Comparison of ENCODE assay signal across 8 cellular contexts in genomic region chr1:6438047-6438525, GRCh38. TPM values are rescaled to one million over a fixed set of nuclear protein-coding genes. Genes with fewer than 3 reads are reported as not detected.
DNase-seq lines count a peak whose midpoint lies in the region; ATAC-seq and TF ChIP-seq lines count a peak whose summit lies in the region.

No MANE protein-coding gene starts in this region.

- peaks cover 9% of the 10 kb centered on the region for H3K4me1 Mint-ChIP-seq in CD4-positive, alpha-beta T cell (ENCODE audit: low read depth)
- H3K4me1 Mint-ChIP-seq in activated CD4-positive, alpha-beta memory T cell treated with anti-CD3 and anti-CD28 coated beads for 36 hours (ENCODE audit: low read depth) = peaks cover 6% of the 10 kb centered on the region
- peaks cover 17% of the 10 kb centered on the region for H3K4me1 Mint-ChIP-seq in stimulated activated effector memory CD8-positive, alpha-beta T cell treated with anti-CD3 and anti-CD28 coated beads, Interleukin-12 subunit alpha, Interleukin-12 subunit beta, amount 100 ng/mL, for 72 hours

- peak overlapping the region; percentile 65 for H3K4me3 Mint-ChIP-seq in CD4-positive, alpha-beta T cell
- H3K4me3 Mint-ChIP-seq in activated CD4-positive, alpha-beta memory T cell treated with anti-CD3 and anti-CD28 coated beads for 36 hours = no peak overlapping the region
- H3K4me3 Mint-ChIP-seq in stimulated activated effector memory CD8-positive, alpha-beta T cell treated with anti-CD3 and anti-CD28 coated beads, Interleukin-12 subunit alpha, Interleukin-12 subunit beta, amount 100 ng/mL, for 72 hours = no peak overlapping the region

- H3K4me1 ChIP-seq in HEK293 (ENCODE audit: control insufficient read depth, insufficient read depth, low read length) = no peaks in the 10 kb centered on the region

- no peak overlapping the region for H3K27ac ChIP-seq in CD4-positive, alpha-beta T cell (ENCODE audit: low read depth, low read length)
- no peak overlapping the region for H3K27ac ChIP-seq in HEK293 (ENCODE audit: extremely low read depth, low read depth, low read length)

- H3K27ac Mint-ChIP-seq in CD4-positive, alpha-beta T cell = no peak overlapping the region
- H3K27ac Mint-ChIP-seq in activated CD4-positive, alpha-beta memory T cell treated with anti-CD3 and anti-CD28 coated beads for 36 hours = no peak overlapping the region
- H3K27ac Mint-ChIP-seq in stimulated activated effector memory CD8-positive, alpha-beta T cell treated with anti-CD3 and anti-CD28 coated beads, Interleukin-12 subunit alpha, Interleukin-12 subunit beta, amount 100 ng/mL, for 72 hours = peak overlapping the region; percentile 37

- peak; percentile 65 for ATAC-seq in CD4-positive, alpha-beta T cell (ENCODE audit: poor library complexity)
- ATAC-seq in stimulated activated effector memory CD8-positive, alpha-beta T cell treated with anti-CD3 and anti-CD28 coated beads, Interleukin-12 subunit alpha, Interleukin-12 subunit beta, amount 100 ng/mL, for 72 hours = peak; percentile 59
- no peak for ATAC-seq in GM21526 (IDR thresholded peaks at IDR 0.05; ENCODE audit: low FRiP score, unreplicated experiment)

- H3K9me3 Mint-ChIP-seq in CD4-positive, alpha-beta T cell = no peaks in the 10 kb centered on the region
- H3K9me3 Mint-ChIP-seq in activated CD4-positive, alpha-beta memory T cell treated with anti-CD3 and anti-CD28 coated beads for 36 hours = no peaks in the 10 kb centered on the region
- no peaks in the 10 kb centered on the region for H3K9me3 Mint-ChIP-seq in stimulated activated effector memory CD8-positive, alpha-beta T cell treated with anti-CD3 and anti-CD28 coated beads, Interleukin-12 subunit alpha, Interleukin-12 subunit beta, amount 100 ng/mL, for 72 hours

- H3K9me3 ChIP-seq in CD4-positive, alpha-beta T cell (ENCODE audit: control insufficient read depth, low read length) = no peaks in the 10 kb centered on the region
- no peaks in the 10 kb centered on the region for H3K9me3 ChIP-seq in HEK293 (ENCODE audit: control insufficient read depth, insufficient read depth, low read depth, low read length)

- intact Hi-C loops in CD4-positive, alpha-beta T cell (cut with DNase I, micrococcal nuclease) = loop anchor here in 1 of 2 experiments (1.0 kb wide), 1 partner anchor 90 kb away; no protein-coding TSS in a partner anchor
- intact Hi-C loops in activated CD4-positive, alpha-beta memory T cell treated with anti-CD3 and anti-CD28 coated beads for 36 hours (cut with micrococcal nuclease) = loop anchor here (2.0 kb wide), 2 partner anchors 15 to 27 kb away; no protein-coding TSS in a partner anchor

- H3K27me3 Mint-ChIP-seq in CD4-positive, alpha-beta T cell = peaks cover 28% of the 10 kb centered on the region
- H3K27me3 Mint-ChIP-seq in activated CD4-positive, alpha-beta memory T cell treated with anti-CD3 and anti-CD28 coated beads for 36 hours = peaks cover 19% of the 10 kb centered on the region

- CTCF ChIA-PET in CD4-positive, alpha-beta T cell (lab: Charles Lee) = interaction anchor here (0.5 to 5.3 kb wide), 20 partner anchors 12 to 263 kb away, joined by 3 to 77 read pairs (median 4); partner anchors contain the start of genes DNAJC11, ESPN, HES2 and NOL9
- CTCF ChIA-PET in HEK293 (lab: Yijun Ruan, JAX) = interaction anchor here (0.6 to 8.7 kb wide), 34 partner anchors 10 to 239 kb away, joined by 3 to 117 read pairs (median 6); partner anchors contain the start of genes HES2 and HES3
- CTCF ChIA-PET in activated CD4-positive, alpha-beta memory T cell treated with anti-CD3 and anti-CD28 coated beads for 36 hours (lab: Charles Lee) = interaction anchor here (0.6 to 5.2 kb wide), 40 partner anchors 8 to 523 kb away, joined by 3 to 106 read pairs (median 4); partner anchors contain the start of genes HES2 and TNFRSF25

- POLR2A ChIA-PET in CD4-positive, alpha-beta T cell (lab: Charles Lee) = interaction anchor here (0.9 to 1.5 kb wide), 4 partner anchors 12 to 44 kb away, joined by 3 to 6 read pairs (median 4); partner anchors contain the start of gene ACOT7
- POLR2A ChIA-PET in HEK293 (lab: Yijun Ruan, JAX) = no interaction called here
- POLR2A ChIA-PET in activated CD4-positive, alpha-beta memory T cell treated with anti-CD3 and anti-CD28 coated beads for 36 hours (lab: Charles Lee) = interaction anchor here (1.1 to 1.4 kb wide), 2 partner anchors 11 to 22 kb away, joined by 4 to 5 read pairs; no protein-coding TSS in a partner anchor

- peak; percentile 97 for TF ChIP-seq CTCF in CD4-positive, alpha-beta T cell (IDR thresholded peaks at IDR 0.05)
- peak; percentile 77 for TF ChIP-seq CTCF in HEK293 (tag by site-specific recombination; IDR thresholded peaks at IDR 0.05)

- no peak overlapping the region for H3K4me3 ChIP-seq in HEK293 (ENCODE audit: low read depth, low read length)

- no peaks in the 10 kb centered on the region for H3K36me3 Mint-ChIP-seq in CD4-positive, alpha-beta T cell (ENCODE audit: low read depth)
- no peaks in the 10 kb centered on the region for H3K36me3 Mint-ChIP-seq in activated CD4-positive, alpha-beta memory T cell treated with anti-CD3 and anti-CD28 coated beads for 36 hours
- H3K36me3 Mint-ChIP-seq in stimulated activated effector memory CD8-positive, alpha-beta T cell treated with anti-CD3 and anti-CD28 coated beads, Interleukin-12 subunit alpha, Interleukin-12 subunit beta, amount 100 ng/mL, for 72 hours = no peaks in the 10 kb centered on the region

- H3K27me3 ChIP-seq in CD4-positive, alpha-beta T cell (ENCODE audit: control insufficient read depth, insufficient read depth, low read length) = peaks cover 11% of the 10 kb centered on the region

- peak; percentile 56 to 73 (median 65) for DNase-seq in CD4-positive, alpha-beta T cell
- DNase-seq in NCI-H526 treated with DMSO at 0.1 percent for 48 hours (lab: John Stamatoyannopoulos, UW) = peak; percentile 29
- peak; percentile 82 for DNase-seq in activated CD4-positive, alpha-beta memory T cell treated with anti-CD3 and anti-CD28 coated beads for 36 hours
- peak; percentile 66 for DNase-seq in effector CD8-positive, alpha-beta T cell (lab: John Stamatoyannopoulos, UW)
- peak; percentile 51 for DNase-seq in mucosa of gallbladder (ENCODE audit: low spot score)
- DNase-seq in stimulated activated effector memory CD8-positive, alpha-beta T cell treated with anti-CD3 and anti-CD28 coated beads, Interleukin-12 subunit alpha, Interleukin-12 subunit beta, amount 100 ng/mL, for 72 hours (ENCODE audit: low spot score in 2 of 2) = peak; percentile 67 to 86

- no peaks in the 10 kb centered on the region for H3K36me3 ChIP-seq in HEK293 (ENCODE audit: control insufficient read depth in 2 of 2, insufficient read depth in 1 of 2, low read length in 2 of 2)

TF ChIP-seq in HEK293, 187 proteins besides CTCF, POLR2A, EP300 and RAD21 (continues in another document):
- TF ChIP-seq MYNN (tag by site-specific recombination; IDR thresholded peaks at IDR 0.05; ENCODE audit: borderline replicate concordance) = no peak
- TF ChIP-seq ZNF184 (tag by site-specific recombination; IDR thresholded peaks at IDR 0.05) = no peak
- no peak for TF ChIP-seq YY2 (tag by site-specific recombination; IDR thresholded peaks at IDR 0.05)
- TF ChIP-seq SP3 (tag by site-specific recombination; IDR thresholded peaks at IDR 0.05) = no peak
- peak; percentile 77 for TF ChIP-seq GLIS1 (tag by site-specific recombination; IDR thresholded peaks at IDR 0.05)
- no peak for TF ChIP-seq ZNF146 (tag by site-specific recombination; IDR thresholded peaks at IDR 0.05)
- TF ChIP-seq ZNF341 (tag by site-specific recombination; IDR thresholded peaks at IDR 0.05; ENCODE audit: low read depth) = no peak
- peak; percentile 82 for TF ChIP-seq ZNF654 (tag by site-specific recombination; IDR thresholded peaks at IDR 0.05; ENCODE audit: low read depth)
- TF ChIP-seq ZNF600 (tag by site-specific recombination; IDR thresholded peaks at IDR 0.05) = no peak
- TF ChIP-seq ZNF433 (tag by site-specific recombination; IDR thresholded peaks at IDR 0.05; ENCODE audit: low read depth) = no peak
- TF ChIP-seq ZNF548 (tag by site-specific recombination; IDR thresholded peaks at IDR 0.05) = no peak

RNA-seq across cellular contexts. Expression of gene ESPN, which starts 13.5 kb away (rescaled TPM):
- total RNA-seq in CD4-positive, alpha-beta T cell = 1 to 10 TPM; 2.0 to 3.9 TPM
- total RNA-seq in activated CD4-positive, alpha-beta memory T cell treated with anti-CD3 and anti-CD28 coated beads for 36 hours = 1 to 10 TPM in 1 of 2 experiments, under 1 TPM in 1; 0.83 to 1.5 TPM
- 3.1 TPM for total RNA-seq in mucosa of gallbladder

RNA-seq across cellular contexts. Expression of gene HES2, which starts 18.4 kb away (rescaled TPM):
- not detected for total RNA-seq in CD4-positive, alpha-beta T cell
- total RNA-seq in activated CD4-positive, alpha-beta memory T cell treated with anti-CD3 and anti-CD28 coated beads for 36 hours = under 1 TPM in 1 of 2 experiments, not detected in 1; 0.07 TPM
- 0.09 TPM for total RNA-seq in mucosa of gallbladder

RNA-seq across cellular contexts. Expression of gene TNFRSF25, which starts 27.9 kb away (rescaled TPM):
- total RNA-seq in CD4-positive, alpha-beta T cell = 100 to 1,000 TPM; 220 to 225 TPM
- total RNA-seq in activated CD4-positive, alpha-beta memory T cell treated with anti-CD3 and anti-CD28 coated beads for 36 hours = 10 to 100 TPM; 90.0 to 97.4 TPM
- 20.6 TPM for total RNA-seq in mucosa of gallbladder

RNA-seq across cellular contexts. Expression of gene ACOT7, which starts 44.5 kb away (rescaled TPM):
- 1 to 10 TPM; 5.3 to 5.4 TPM for total RNA-seq in CD4-positive, alpha-beta T cell
- 10 to 100 TPM; 93.8 to 94.6 TPM for total RNA-seq in activated CD4-positive, alpha-beta memory T cell treated with anti-CD3 and anti-CD28 coated beads for 36 hours
- 21.4 TPM for total RNA-seq in mucosa of gallbladder

RNA-seq across cellular contexts. Expression of gene PLEKHG5, which starts 53.4 kb away (rescaled TPM):
- total RNA-seq in CD4-positive, alpha-beta T cell = 1 to 10 TPM; 5.0 to 6.1 TPM
- 1 to 10 TPM; 2.1 to 2.2 TPM for total RNA-seq in activated CD4-positive, alpha-beta memory T cell treated with anti-CD3 and anti-CD28 coated beads for 36 hours
- 18.5 TPM for total RNA-seq in mucosa of gallbladder

Comparison
In these comparisons a context has a peak if more than half of its experiments do, and no peak if none do; other contexts are left out.
1. DNase-seq: peak in every context shown above with its lines; median percentile 82 in activated CD4-positive, alpha-beta memory T cell treated with anti-CD3 and anti-CD28 coated beads for 36 hours; 76 in stimulated activated effector memory CD8-positive, alpha-beta T cell treated with anti-CD3 and anti-CD28 coated beads, Interleukin-12 subunit alpha, Interleukin-12 subunit beta, amount 100 ng/mL, for 72 hours; 66 in effector CD8-positive, alpha-beta T cell; 65 in CD4-positive, alpha-beta T cell; 51 in mucosa of gallbladder; 29 in NCI-H526 treated with DMSO at 0.1 percent for 48 hours.